Comparison of ENCODE assay signal across 7 cellular contexts in the genomic region with DNA sequence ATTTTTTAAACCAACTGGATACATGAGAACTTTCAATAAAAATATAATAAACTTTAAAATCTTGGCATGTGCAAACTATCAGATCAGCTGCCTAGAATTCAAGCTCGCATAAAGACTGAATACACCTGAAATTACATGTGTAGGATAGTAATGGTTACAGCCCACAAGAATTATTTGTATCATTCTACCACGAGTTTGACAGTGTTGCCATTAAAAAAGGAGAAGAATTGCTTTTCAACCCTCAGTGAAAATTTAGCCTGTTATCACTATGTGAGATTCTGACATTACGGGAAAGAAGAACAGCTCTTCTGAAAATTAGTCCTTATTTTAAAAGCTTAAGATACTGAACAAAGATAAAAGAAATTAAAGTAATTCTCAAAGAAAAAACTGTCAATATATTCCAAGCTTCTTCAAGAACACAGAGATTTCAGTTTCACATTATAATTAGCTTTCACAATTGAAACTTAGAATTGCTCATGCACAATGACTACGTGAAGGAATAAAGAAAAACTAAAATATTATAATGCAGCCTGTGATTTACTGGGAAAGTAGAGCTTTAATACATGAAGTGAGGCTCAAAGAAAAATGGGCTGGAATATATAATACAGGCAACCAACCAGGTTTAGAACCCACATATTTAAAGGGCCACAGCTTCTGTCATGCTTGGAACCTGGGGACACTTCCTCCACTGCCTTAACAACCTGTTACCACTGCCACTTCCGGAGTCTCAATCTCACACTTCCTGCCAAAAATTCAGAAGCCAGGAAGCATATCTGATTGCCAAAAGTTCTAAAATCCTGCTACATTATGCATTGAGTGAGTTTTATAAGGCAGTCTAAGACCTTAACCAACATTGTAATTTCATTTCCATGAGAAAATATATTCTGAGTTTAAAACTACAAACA. TPM values are rescaled to one million over a fixed set of nuclear protein-coding genes. Genes with fewer than 3 reads are reported as not detected.
DNase-seq lines count a peak whose midpoint lies in the region; ATAC-seq and FAIRE-seq lines count a peak whose summit lies in the region.

No MANE protein-coding gene starts in this region.

- no CpG with 5 or more reads among the region's 5 CpGs for WGBS in neuronal stem cell (ENCODE audit: extremely low coverage in 2 of 2, insufficient read length in 2 of 2, insufficient replicate concordance in 1 of 2), 2 donors
- WGBS in mesendoderm (ENCODE audit: extremely low coverage, insufficient coverage, low lambda C conversion rate): no CpG with 5 or more reads among the region's 5 CpGs

- H2BK5ac ChIP-seq in neuronal stem cell (ENCODE audit: low read length) (no peak overlapping the region), mesendoderm (ENCODE audit: low read length) (no peak overlapping the region)

- H4K91ac ChIP-seq in neuronal stem cell (ENCODE audit: low read depth, low read length, poor library complexity): no peak overlapping the region

- H3K79me2 ChIP-seq in mesendoderm (ENCODE audit: control insufficient read depth, insufficient read depth, low read length): no peaks in the 10 kb centered on the region

- peak overlapping the region; percentile 35 for H2AFZ ChIP-seq in neuronal stem cell (ENCODE audit: low read length)

- H3K36me3 ChIP-seq in neuronal stem cell (replicated peaks in 1 of 2; ENCODE audit: control insufficient read depth in 2 of 2, insufficient read depth in 2 of 2, low read length in 2 of 2) (no peaks in the 10 kb centered on the region), mesendoderm (ENCODE audit: control insufficient read depth, insufficient read depth, low read length) (no peaks in the 10 kb centered on the region)

- peak; percentile 92 for FAIRE-seq in GM19239 (lab: Jason Lieb, UNC)

- H3K4me1 ChIP-seq in neuronal stem cell (ENCODE audit: control insufficient read depth in 2 of 2, insufficient read depth in 1 of 2, low read depth in 1 of 2, low read length in 2 of 2) (no peaks in the 10 kb centered on the region), mesendoderm (ENCODE audit: control insufficient read depth, low read depth, low read length) (no peaks in the 10 kb centered on the region)

- no peak overlapping the region for H3K56ac ChIP-seq in mesendoderm (ENCODE audit: low read length)

- no peak overlapping the region for H2BK15ac ChIP-seq in neuronal stem cell (ENCODE audit: low read length)
- no peak overlapping the region for H2BK15ac ChIP-seq in mesendoderm (replicated peaks; ENCODE audit: low read depth)

- H2BK12ac ChIP-seq in neuronal stem cell (ENCODE audit: low read length): no peak overlapping the region

- H2BK120ac ChIP-seq in neuronal stem cell (ENCODE audit: low read depth, low read length): no peak overlapping the region
- no peak overlapping the region for H2BK120ac ChIP-seq in mesendoderm (ENCODE audit: low read depth, low read length)

- no peak overlapping the region for H4K5ac ChIP-seq in mesendoderm (ENCODE audit: low read length)

- ATAC-seq in HG02840 (IDR thresholded peaks at IDR 0.05; ENCODE audit: low FRiP score, unreplicated experiment): peak; percentile 92

- H3K4ac ChIP-seq in neuronal stem cell (ENCODE audit: low read length) (no peak overlapping the region), mesendoderm (ENCODE audit: low read depth, low read length) (no peak overlapping the region)

- H3K4me3 ChIP-seq in neuronal stem cell (ENCODE audit: low read length in 2 of 2): no peak overlapping the region
- H3K4me3 ChIP-seq in mesendoderm (ENCODE audit: low read length): no peak overlapping the region

- H3K23ac ChIP-seq in neuronal stem cell (ENCODE audit: low read depth, low read length, poor library complexity) (no peak overlapping the region), mesendoderm (ENCODE audit: low read length) (no peak overlapping the region)

- H3K9me3 ChIP-seq in neuronal stem cell (replicated peaks in 1 of 2; ENCODE audit: control insufficient read depth in 2 of 2, insufficient read depth in 1 of 2, low read depth in 1 of 2, low read length in 2 of 2): no peaks in the 10 kb centered on the region

- no peak overlapping the region for H2AK5ac ChIP-seq in neuronal stem cell (ENCODE audit: low read depth, low read length)
- no peak overlapping the region for H2AK5ac ChIP-seq in mesendoderm (ENCODE audit: low read length)

- no peak overlapping the region for H3K4me2 ChIP-seq in neuronal stem cell (ENCODE audit: insufficient read depth, low read length, poor library complexity, severe bottlenecking)
- no peak overlapping the region for H3K4me2 ChIP-seq in mesendoderm (ENCODE audit: low read length)

- DNase-seq in GM19239 (ENCODE audit: insufficient read length, low spot score) (peak; percentile 31), T follicular helper cell (ENCODE audit: low read depth) (peak; percentile 10), neuronal stem cell (ENCODE audit: low spot score) (no peak), NCI-H128 (lab: John Stamatoyannopoulos, UW; ENCODE audit: unreplicated experiment) (no peak), AG20443 (ENCODE audit: low spot score) (no peak), mesendoderm (no peak)

- H3K27ac ChIP-seq in neuronal stem cell (replicated peaks; ENCODE audit: low read length) (no peak overlapping the region), mesendoderm (ENCODE audit: low read depth, low read length) (no peak overlapping the region)

- H3K18ac ChIP-seq in neuronal stem cell (ENCODE audit: low read length): no peak overlapping the region
- H3K18ac ChIP-seq in mesendoderm (ENCODE audit: low read length): no peak overlapping the region

- H3K27me3 ChIP-seq in neuronal stem cell (ENCODE audit: control insufficient read depth in 3 of 3, insufficient read depth in 3 of 3, low read depth in 1 of 3, low read length in 3 of 3) (no peaks in the 10 kb centered on the region), mesendoderm (ENCODE audit: insufficient read depth, low read length, poor library complexity) (no peaks in the 10 kb centered on the region)

- no peak overlapping the region for H4K8ac ChIP-seq in neuronal stem cell (ENCODE audit: low read depth, low read length)
- H4K8ac ChIP-seq in mesendoderm (ENCODE audit: low read depth, low read length): no peak overlapping the region

- H3K14ac ChIP-seq in neuronal stem cell (ENCODE audit: low read length): no peak overlapping the region

- no peak overlapping the region for H3K9ac ChIP-seq in neuronal stem cell (ENCODE audit: low read depth, low read length, poor library complexity)
- no peak overlapping the region for H3K9ac ChIP-seq in mesendoderm (ENCODE audit: low read length)

- H3K79me1 ChIP-seq in neuronal stem cell (ENCODE audit: low read depth, low read length): no peaks in the 10 kb centered on the region
- no peaks in the 10 kb centered on the region for H3K79me1 ChIP-seq in mesendoderm (ENCODE audit: low read length)

RNA-seq across cellular contexts. Expression of gene TPK1, which starts 23.2 kb away (rescaled TPM):
- polyA plus RNA-seq in neuronal stem cell (2013, experiment 1 of 2): 3.8 TPM
- polyA plus RNA-seq in neuronal stem cell (2013, experiment 2 of 2): 4.3 TPM
- polyA plus RNA-seq in mesendoderm (2013, experiment 1 of 2): 1.6 TPM
- 1.8 TPM for polyA plus RNA-seq in mesendoderm (2013, experiment 2 of 2)

Comparison
In these comparisons a context has a peak if more than half of its experiments do, and no peak if none do; other contexts are left out.
1. DNase-seq: peak in GM19239 (single experiment) and T follicular helper cell (single experiment); none in neuronal stem cell (single experiment), NCI-H128 (single experiment), AG20443 (single experiment) and mesendoderm (single experiment).